1 cellular context compared by ENCODE assay signal in genomic region chr16:89951509-89951908, GRCh38.
TF ChIP-seq lines count a peak whose summit lies in the region.

No MANE protein-coding gene starts in this region.

TF ChIP-seq in GM23338, 12 proteins besides CTCF, POLR2A, EP300 and RAD21 (continued from another document):
- TF ChIP-seq ZNF462 (CRISPR knock-in tag; IDR thresholded peaks at IDR 0.05), result no peak
- no peak for TF ChIP-seq STAT1 (IDR thresholded peaks at IDR 0.05; ENCODE audit: unreplicated experiment)
- TF ChIP-seq ETS1 (IDR thresholded peaks at IDR 0.05), result no peak
- TF ChIP-seq CREB1 (CRISPR knock-in tag; IDR thresholded peaks at IDR 0.05; ENCODE audit: low read depth), result no peak
- TF ChIP-seq ZNF331 (CRISPR knock-in tag; IDR thresholded peaks at IDR 0.05; ENCODE audit: low read depth), result no peak
- TF ChIP-seq ZNF114 (CRISPR knock-in tag; IDR thresholded peaks at IDR 0.05), result no peak
- TF ChIP-seq EZH2phosphoT487 (IDR thresholded peaks at IDR 0.05; ENCODE audit: unreplicated experiment), result no peak
- no peak for TF ChIP-seq NANOG (IDR thresholded peaks at IDR 0.05; ENCODE audit: borderline replicate concordance)
